26 cellular contexts compared by ENCODE assay signal in genomic region chr10:101772017-101772894, GRCh38. TPM values are rescaled to one million over a fixed set of nuclear protein-coding genes. Genes with fewer than 3 reads are reported as not detected.
"Had no signal": no experiment of that assay in that cellular context is flagged by ENCODE, and none has a peak within 500 bp of the region (broad histone marks: within the 10 kb centered on the region; RNA-seq: fewer than 3 reads in every experiment).

No MANE protein-coding gene starts in this region.

- H3K36me3 Mint-ChIP-seq: activated naive CD8-positive, alpha-beta T cell had no signal

- H3K27ac ChIP-seq: adrenal gland, ascending aorta, brain microvascular endothelial cell, esophagus muscularis mucosa, gastrocnemius medialis, prostate gland, transverse colon had no signal

- ATAC-seq: activated CD4-positive, CD25-positive, alpha-beta regulatory T cell treated with anti-CD3 and anti-CD28 coated beads, Interleukin-2, amount 50 U/mL, for 24 hours; gastrocnemius medialis; left cardiac atrium; right cardiac atrium; stimulated activated naive CD8-positive, alpha-beta T cell treated with anti-CD3 and anti-CD28 coated beads, Interleukin-15, amount 100 ng/mL, for 72 hours had no signal

- H3K4me3 Mint-ChIP-seq: activated CD4-positive, alpha-beta memory T cell treated with anti-CD3 and anti-CD28 coated beads, Interleukin-2, amount 10 ng/mL, durations not matched to agents 7 days and 5 days; activated CD4-positive, alpha-beta T cell treated with anti-CD3 and anti-CD28 coated beads, Interleukin-2, amount 10 ng/mL, durations not matched to agents 24 days and 14 days; activated naive CD8-positive, alpha-beta T cell; stimulated activated naive CD8-positive, alpha-beta T cell treated with anti-CD3 and anti-CD28 coated beads, Interleukin-15, amount 100 ng/mL, for 72 hours had no signal

- H3K27ac Mint-ChIP-seq: activated CD4-positive, alpha-beta memory T cell treated with anti-CD3 and anti-CD28 coated beads, Interleukin-2, amount 10 ng/mL, durations not matched to agents 7 days and 5 days; activated CD4-positive, alpha-beta T cell treated with anti-CD3 and anti-CD28 coated beads, Interleukin-2, amount 10 ng/mL, durations not matched to agents 24 days and 14 days; activated naive CD8-positive, alpha-beta T cell; stimulated activated naive CD8-positive, alpha-beta T cell treated with anti-CD3 and anti-CD28 coated beads, Interleukin-15, amount 100 ng/mL, for 72 hours had no signal

- H3K4me3 ChIP-seq: adrenal gland, ascending aorta, esophagus muscularis mucosa, gastrocnemius medialis, prostate gland, transverse colon had no signal

- DNase-seq: activated CD4-positive, alpha-beta T cell treated with anti-CD3 and anti-CD28 coated beads, Interleukin-2, amount 10 ng/mL, durations not matched to agents 24 days and 14 days; activated T-cell treated with anti-CD3 and anti-CD28 coated beads for 4 hours; adrenal gland; brain microvascular endothelial cell; central memory CD4-positive, alpha-beta T cell; effector memory CD4-positive, alpha-beta T cell; gastrocnemius medialis; left cardiac atrium; right cardiac atrium; stimulated activated CD4-positive, alpha-beta T cell treated with anti-CD3 and anti-CD28 coated beads, Interleukin-1b, Interleukin-23, amount 100 ng/mL, for 48 hours; stimulated activated naive CD8-positive, alpha-beta T cell treated with anti-CD3 and anti-CD28 coated beads, Interleukin-15, amount 100 ng/mL, for 72 hours; transverse colon had no signal

- H3K36me3 ChIP-seq: adrenal gland, ascending aorta, brain microvascular endothelial cell, esophagus muscularis mucosa, gastrocnemius medialis, prostate gland, transverse colon had no signal

- FAIRE-seq: endothelial cell of umbilical vein, islet of Langerhans, urothelium cell line had no signal

- H3K9me3 ChIP-seq: adrenal gland, ascending aorta, esophagus muscularis mucosa, gastrocnemius medialis, prostate gland, transverse colon had no signal

- H3K9me3 Mint-ChIP-seq: activated CD4-positive, alpha-beta memory T cell treated with anti-CD3 and anti-CD28 coated beads, Interleukin-2, amount 10 ng/mL, durations not matched to agents 7 days and 5 days; activated CD4-positive, alpha-beta T cell treated with anti-CD3 and anti-CD28 coated beads, Interleukin-2, amount 10 ng/mL, durations not matched to agents 24 days and 14 days; stimulated activated naive CD8-positive, alpha-beta T cell treated with anti-CD3 and anti-CD28 coated beads, Interleukin-15, amount 100 ng/mL, for 72 hours had no signal

RNA-seq across cellular contexts. Expression of gene FGF8, which starts 3.7 kb away (rescaled TPM):
- total RNA-seq: activated CD4-positive, alpha-beta memory T cell treated with anti-CD3 and anti-CD28 coated beads, Interleukin-2, amount 10 ng/mL, durations not matched to agents 7 days and 5 days; adrenal gland; ascending aorta; dermis microvascular lymphatic vessel endothelial cell; esophagus muscularis mucosa; gastrocnemius medialis; left cardiac atrium; mononuclear cell; right cardiac atrium; T-helper 2 cell treated with Interferon-gamma antibody and Interleukin-4, amounts not matched to agents 100 ng/mL and 5 ng/mL, for 36 hours; temporal lobe; transverse colon had no signal
- polyA plus RNA-seq: adrenal gland, endothelial cell of umbilical vein, liver, right cardiac atrium had no signal
